Comparison of ENCODE assay signal across 1 cellular context in the genomic region with DNA sequence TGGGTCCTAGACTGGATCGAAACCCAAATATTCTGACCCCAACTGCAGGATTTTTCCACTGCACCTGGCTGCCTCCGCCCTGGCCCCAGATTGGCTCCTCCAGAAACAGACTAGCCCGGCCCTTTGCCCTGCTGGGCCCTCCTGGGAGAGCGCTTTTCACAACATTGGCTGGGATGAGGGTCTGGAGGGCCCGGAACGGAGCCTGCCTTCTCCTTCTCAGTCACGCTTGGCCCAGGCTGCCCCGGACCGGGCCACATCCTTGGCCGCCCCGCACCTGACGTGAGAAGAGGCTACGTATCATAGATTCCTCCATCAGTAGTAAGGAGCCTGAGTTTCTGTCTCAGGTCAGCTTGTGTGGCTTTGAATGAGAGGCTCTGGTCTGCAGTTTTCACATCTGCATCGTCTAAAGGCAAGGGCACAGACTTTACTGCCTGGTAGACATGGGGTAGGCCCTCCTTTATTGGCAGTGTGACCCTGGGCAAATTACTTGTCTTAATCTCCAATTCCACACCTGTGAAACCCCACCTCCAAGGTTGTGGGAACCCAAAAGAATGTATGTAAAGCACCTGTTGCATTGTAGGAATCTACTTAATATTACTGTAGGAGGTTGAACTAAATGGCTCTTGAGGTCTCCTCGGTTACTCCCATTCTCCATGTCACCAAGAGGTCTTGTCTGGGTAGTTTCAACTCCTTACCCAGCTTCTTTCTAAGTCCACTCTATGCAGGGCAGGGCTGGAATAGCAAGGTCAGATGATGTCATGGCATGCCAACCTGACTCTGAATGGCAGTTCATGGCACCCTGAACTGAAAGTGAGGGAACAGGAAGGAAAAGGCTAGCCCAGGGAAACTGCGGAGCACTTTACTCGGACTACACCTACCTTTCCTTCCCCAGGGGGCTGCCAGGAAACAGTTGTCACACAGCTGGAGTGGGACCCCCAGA.
A peak's percentile ranks its signal among the peaks of the same experiment; 100 is the strongest.
TF ChIP-seq lines count a peak whose summit lies in the region.

No MANE protein-coding gene starts in this region.

TF ChIP-seq in liver, 16 proteins besides CTCF, POLR2A, EP300 and RAD21 (continued from another document):
- TF ChIP-seq, protein P1, sequence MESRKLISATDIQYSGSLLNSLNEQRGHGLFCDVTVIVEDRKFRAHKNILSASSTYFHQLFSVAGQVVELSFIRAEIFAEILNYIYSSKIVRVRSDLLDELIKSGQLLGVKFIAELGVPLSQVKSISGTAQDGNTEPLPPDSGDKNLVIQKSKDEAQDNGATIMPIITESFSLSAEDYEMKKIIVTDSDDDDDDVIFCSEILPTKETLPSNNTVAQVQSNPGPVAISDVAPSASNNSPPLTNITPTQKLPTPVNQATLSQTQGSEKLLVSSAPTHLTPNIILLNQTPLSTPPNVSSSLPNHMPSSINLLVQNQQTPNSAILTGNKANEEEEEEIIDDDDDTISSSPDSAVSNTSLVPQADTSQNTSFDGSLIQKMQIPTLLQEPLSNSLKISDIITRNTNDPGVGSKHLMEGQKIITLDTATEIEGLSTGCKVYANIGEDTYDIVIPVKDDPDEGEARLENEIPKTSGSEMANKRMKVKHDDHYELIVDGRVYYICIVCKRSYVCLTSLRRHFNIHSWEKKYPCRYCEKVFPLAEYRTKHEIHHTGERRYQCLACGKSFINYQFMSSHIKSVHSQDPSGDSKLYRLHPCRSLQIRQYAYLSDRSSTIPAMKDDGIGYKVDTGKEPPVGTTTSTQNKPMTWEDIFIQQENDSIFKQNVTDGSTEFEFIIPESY (IDR thresholded peaks at IDR 0.05): peak; percentile 9
- TF ChIP-seq JUND (IDR thresholded peaks at IDR 0.05) (no peak), RXRA (IDR thresholded peaks at IDR 0.05) (peak in 1 of 2 donors; percentile 49), MAX (IDR thresholded peaks at IDR 0.05) (no peak), FOXA1 (IDR thresholded peaks at IDR 0.05) (no peak), EGR1 (IDR thresholded peaks at IDR 0.05; ENCODE audit: low read depth in 2 of 2) (no peak), HNF4A (conservative IDR thresholded peaks at IDR 0.05) (peak; percentile 9 to 66), NR2F2 (IDR thresholded peaks at IDR 0.05) (no peak)
- TF ChIP-seq, protein P2, sequence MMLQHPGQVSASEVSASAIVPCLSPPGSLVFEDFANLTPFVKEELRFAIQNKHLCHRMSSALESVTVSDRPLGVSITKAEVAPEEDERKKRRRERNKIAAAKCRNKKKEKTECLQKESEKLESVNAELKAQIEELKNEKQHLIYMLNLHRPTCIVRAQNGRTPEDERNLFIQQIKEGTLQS (IDR thresholded peaks at IDR 0.05): no peak
